8 cellular contexts compared by ENCODE assay signal in the genomic region with DNA sequence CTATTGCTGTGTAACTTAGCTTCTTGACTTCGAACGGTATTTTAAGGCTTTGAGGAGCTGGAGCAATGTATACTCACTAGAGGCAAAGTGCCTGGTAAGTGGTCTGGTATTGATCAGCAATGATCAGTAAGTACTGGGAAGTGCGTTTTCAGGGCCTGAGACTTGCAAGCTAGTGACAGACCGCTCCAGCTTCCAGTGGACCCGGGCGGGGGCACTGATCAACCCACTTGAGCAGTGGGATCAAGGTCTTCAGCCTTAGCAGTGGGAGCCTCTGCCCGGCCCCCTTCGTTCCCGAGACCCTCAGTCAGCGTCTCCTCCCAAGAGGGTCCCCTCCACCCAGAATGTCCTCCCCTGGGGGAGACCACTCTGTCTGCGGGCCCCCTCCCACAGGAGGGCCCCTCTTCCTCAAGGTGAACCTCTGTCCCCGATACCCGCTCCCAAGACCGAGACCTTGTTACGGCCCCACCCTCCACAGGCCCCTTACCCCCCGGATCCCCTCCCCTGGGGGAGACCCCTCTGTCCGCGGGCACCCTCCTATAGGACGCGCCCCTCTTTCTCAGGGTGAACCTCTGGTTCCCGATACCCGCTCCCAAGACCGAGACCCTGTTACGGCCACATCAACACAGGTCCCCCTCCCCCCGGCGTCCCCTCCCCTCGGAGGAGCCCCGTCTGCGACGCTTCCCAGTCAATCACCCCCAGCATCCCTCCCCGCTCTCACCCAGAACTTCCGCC. TPM values are rescaled to one million over a fixed set of nuclear protein-coding genes. Genes with fewer than 3 reads are reported as not detected.
DNase-seq lines count a peak whose midpoint lies in the region; ATAC-seq and TF ChIP-seq lines count a peak whose summit lies in the region.

No MANE protein-coding gene starts in this region.

- H3K27ac ChIP-seq in foreskin keratinocyte, result peak overlapping the region; percentile 87

- intact Hi-C loops in activated CD4-positive, alpha-beta T cell treated with anti-CD3 and anti-CD28 coated beads, Interleukin-2, amount 10 ng/mL, durations not matched to agents 24 days and 14 days (cut with micrococcal nuclease), result no loop called here

- peaks cover 16% of the 10 kb centered on the region for H3K27me3 Mint-ChIP-seq in activated CD4-positive, alpha-beta T cell treated with anti-CD3 and anti-CD28 coated beads, Interleukin-2, amount 10 ng/mL, durations not matched to agents 24 days and 14 days
- H3K27me3 Mint-ChIP-seq in WTC11 (ENCODE audit: low read depth), result peaks cover 3% of the 10 kb centered on the region; the same call in 1 of the 2 replicates
- peaks cover 11% of the 10 kb centered on the region for H3K27me3 Mint-ChIP-seq in osteocyte (ENCODE audit: unreplicated experiment)

- peaks cover 9% of the 10 kb centered on the region for H3K36me3 Mint-ChIP-seq in activated CD4-positive, alpha-beta T cell treated with anti-CD3 and anti-CD28 coated beads, Interleukin-2, amount 10 ng/mL, durations not matched to agents 24 days and 14 days (ENCODE audit: low read depth)
- H3K36me3 Mint-ChIP-seq in WTC11 (0 out of 2 replicates have a peak, but pooled peaks cover 4% of the 10 kb centered on the region), osteocyte (ENCODE audit: unreplicated experiment) (peaks cover 3% of the 10 kb centered on the region)

- POLR2A ChIA-PET in WTC11 (lab: Charles Lee), result interaction anchor here (0.9 to 1.4 kb wide), 2 partner anchors 10 to 15 kb away, joined by 4 read pairs; no protein-coding TSS in a partner anchor

- peak; percentile 59 for DNase-seq in activated CD4-positive, alpha-beta T cell treated with anti-CD3 and anti-CD28 coated beads, Interleukin-2, amount 10 ng/mL, durations not matched to agents 24 days and 14 days
- no peak for DNase-seq in activated CD4-positive, alpha-beta T cell treated with anti-CD3 and anti-CD28 coated beads, Interleukin-2, amount 50 U/mL, for 1 hour
- peak; percentile 90 for DNase-seq in WTC11 (ENCODE audit: low spot score)
- DNase-seq in foreskin keratinocyte, result no peak
- no peak for DNase-seq in osteocyte (ENCODE audit: extremely low spot score, unreplicated experiment)
- DNase-seq in NCI-H2029 treated with DMSO at 0.1 percent for 48 hours (lab: John Stamatoyannopoulos, UW), result no peak
- DNase-seq in MV-4-11 (lab: John Stamatoyannopoulos, UW), result no peak

- peak; percentile 90 for ATAC-seq in WTC11
- ATAC-seq in foreskin keratinocyte, result no peak
- no peak for ATAC-seq in HG03354 (IDR thresholded peaks at IDR 0.05; ENCODE audit: poor library complexity, severe bottlenecking, unreplicated experiment)

- H3K4me1 Mint-ChIP-seq in activated CD4-positive, alpha-beta T cell treated with anti-CD3 and anti-CD28 coated beads, Interleukin-2, amount 10 ng/mL, durations not matched to agents 24 days and 14 days, result peaks cover 24% of the 10 kb centered on the region
- H3K4me1 Mint-ChIP-seq in WTC11 (peaks cover 22% of the 10 kb centered on the region), osteocyte (ENCODE audit: unreplicated experiment) (peaks cover 27% of the 10 kb centered on the region)

- CTCF ChIA-PET in WTC11 (lab: Charles Lee), result interaction anchor here (0.8 to 1.6 kb wide), 6 partner anchors 60 to 335 kb away, joined by 3 to 9 read pairs (median 4); no protein-coding TSS in a partner anchor

- H3K4me3 Mint-ChIP-seq in activated CD4-positive, alpha-beta T cell treated with anti-CD3 and anti-CD28 coated beads, Interleukin-2, amount 10 ng/mL, durations not matched to agents 24 days and 14 days, result peak overlapping the region; percentile 92
- H3K4me3 Mint-ChIP-seq in WTC11 (peak overlapping the region; percentile 78), osteocyte (ENCODE audit: unreplicated experiment) (peak overlapping the region; percentile 82)

- no peak for TF ChIP-seq CTCF in WTC11 (IDR thresholded peaks at IDR 0.05)
- TF ChIP-seq CTCF in foreskin keratinocyte (conservative IDR thresholded peaks at IDR 0.05), result no peak
- TF ChIP-seq CTCF in osteocyte (IDR thresholded peaks at IDR 0.05), result no peak

- H3K27ac Mint-ChIP-seq in activated CD4-positive, alpha-beta T cell treated with anti-CD3 and anti-CD28 coated beads, Interleukin-2, amount 10 ng/mL, durations not matched to agents 24 days and 14 days, result peak overlapping the region; percentile 92
- H3K27ac Mint-ChIP-seq in WTC11 (no peak overlapping the region), osteocyte (ENCODE audit: unreplicated experiment) (peak overlapping the region; percentile 78)

- H3K4me1 ChIP-seq in foreskin keratinocyte, result peaks cover 4% of the 10 kb centered on the region

- no peaks in the 10 kb centered on the region for H3K9me3 Mint-ChIP-seq in activated CD4-positive, alpha-beta T cell treated with anti-CD3 and anti-CD28 coated beads, Interleukin-2, amount 10 ng/mL, durations not matched to agents 24 days and 14 days
- H3K9me3 Mint-ChIP-seq in WTC11, result no peaks in the 10 kb centered on the region; the same call in 1 of the 2 replicates
- H3K9me3 Mint-ChIP-seq in osteocyte (ENCODE audit: unreplicated experiment), result peaks cover 4% of the 10 kb centered on the region

- H3K27me3 ChIP-seq in foreskin keratinocyte, result no peaks in the 10 kb centered on the region

TF ChIP-seq in WTC11, 78 proteins besides CTCF, POLR2A, EP300 and RAD21:
- TF ChIP-seq, protein P1, sequence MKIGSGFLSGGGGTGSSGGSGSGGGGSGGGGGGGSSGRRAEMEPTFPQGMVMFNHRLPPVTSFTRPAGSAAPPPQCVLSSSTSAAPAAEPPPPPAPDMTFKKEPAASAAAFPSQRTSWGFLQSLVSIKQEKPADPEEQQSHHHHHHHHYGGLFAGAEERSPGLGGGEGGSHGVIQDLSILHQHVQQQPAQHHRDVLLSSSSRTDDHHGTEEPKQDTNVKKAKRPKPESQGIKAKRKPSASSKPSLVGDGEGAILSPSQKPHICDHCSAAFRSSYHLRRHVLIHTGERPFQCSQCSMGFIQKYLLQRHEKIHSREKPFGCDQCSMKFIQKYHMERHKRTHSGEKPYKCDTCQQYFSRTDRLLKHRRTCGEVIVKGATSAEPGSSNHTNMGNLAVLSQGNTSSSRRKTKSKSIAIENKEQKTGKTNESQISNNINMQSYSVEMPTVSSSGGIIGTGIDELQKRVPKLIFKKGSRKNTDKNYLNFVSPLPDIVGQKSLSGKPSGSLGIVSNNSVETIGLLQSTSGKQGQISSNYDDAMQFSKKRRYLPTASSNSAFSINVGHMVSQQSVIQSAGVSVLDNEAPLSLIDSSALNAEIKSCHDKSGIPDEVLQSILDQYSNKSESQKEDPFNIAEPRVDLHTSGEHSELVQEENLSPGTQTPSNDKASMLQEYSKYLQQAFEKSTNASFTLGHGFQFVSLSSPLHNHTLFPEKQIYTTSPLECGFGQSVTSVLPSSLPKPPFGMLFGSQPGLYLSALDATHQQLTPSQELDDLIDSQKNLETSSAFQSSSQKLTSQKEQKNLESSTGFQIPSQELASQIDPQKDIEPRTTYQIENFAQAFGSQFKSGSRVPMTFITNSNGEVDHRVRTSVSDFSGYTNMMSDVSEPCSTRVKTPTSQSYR (CRISPR knock-in tag; IDR thresholded peaks at IDR 0.05), result no peak
- TF ChIP-seq IRF2 (CRISPR knock-in tag; IDR thresholded peaks at IDR 0.05; ENCODE audit: borderline replicate concordance, low read depth), result no peak
- no peak for TF ChIP-seq CREM (CRISPR knock-in tag; IDR thresholded peaks at IDR 0.05)
- no peak for TF ChIP-seq SMAD3 (CRISPR knock-in tag; IDR thresholded peaks at IDR 0.05; ENCODE audit: borderline replicate concordance)
- no peak for TF ChIP-seq TEAD4 (CRISPR knock-in tag; IDR thresholded peaks at IDR 0.05)

RNA-seq across cellular contexts. Expression of a gene that starts 0.4 kb away (rescaled TPM):
- 121 and 122 TPM in 2 replicates for total RNA-seq in activated CD4-positive, alpha-beta T cell treated with anti-CD3 and anti-CD28 coated beads, Interleukin-2, amount 10 ng/mL, durations not matched to agents 24 days and 14 days
- total RNA-seq in WTC11 (2021), result 185 to 194 TPM (median 189 TPM) in 3 replicates
- 92.5 and 97.3 TPM in 2 replicates for total RNA-seq in foreskin keratinocyte
- polyA plus RNA-seq in foreskin keratinocyte, result 127 and 159 TPM in 2 replicates
- 147 and 164 TPM in 2 replicates for total RNA-seq in osteocyte

Comparison
In these comparisons a context has a peak if more than half of its experiments do, and no peak if none do; other contexts are left out.
1. DNase-seq: peak in activated CD4-positive, alpha-beta T cell treated with anti-CD3 and anti-CD28 coated beads, Interleukin-2, amount 10 ng/mL, durations not matched to agents 24 days and 14 days (single experiment) and WTC11 (single experiment); none in activated CD4-positive, alpha-beta T cell treated with anti-CD3 and anti-CD28 coated beads, Interleukin-2, amount 50 U/mL, for 1 hour (single experiment), foreskin keratinocyte (0 of 2), osteocyte (single experiment), NCI-H2029 treated with DMSO at 0.1 percent for 48 hours (single experiment) and MV-4-11 (single experiment).
2. Peak in every context shown above with its lines, with median percentiles within 50 percentile points of each other: H3K4me3 Mint-ChIP-seq.